Comparison of ENCODE assay signal across 20 cellular contexts in genomic region chr5:179919487-179920060, GRCh38.
"Had no signal": no experiment of that assay in that cellular context is flagged by ENCODE, and none has a peak within 500 bp of the region (broad histone marks: within the 10 kb centered on the region; RNA-seq: fewer than 3 reads in every experiment).

No MANE protein-coding gene starts in this region.

- H3K4me1 ChIP-seq: gastroesophageal sphincter, pancreas, sigmoid colon, vagina had no signal

- DNase-seq: activated CD4-positive, alpha-beta T cell treated with anti-CD3 and anti-CD28 coated beads, Interleukin-2, amount 50 U/mL, for 48 hours; activated naive CD4-positive, alpha-beta T cell treated with Interleukin-2 at 50 U/mL for 16 hours; activated T-cell treated with anti-CD3 and anti-CD28 coated beads, Interleukin-2, amount 50 U/mL, for 24 hours; aorta; brain microvascular endothelial cell; cortex of kidney; effector CD4-positive, alpha-beta T cell; mesendoderm; naive thymus-derived CD4-positive, alpha-beta T cell; pancreas; sigmoid colon; stimulated activated CD4-positive, alpha-beta T cell treated with anti-CD3 and anti-CD28 coated beads, Interleukin-4, amount 100 ng/mL, for 24 hours; substantia nigra; SW 1271; T-helper 2 cell; transverse colon had no signal

- H3K36me3 ChIP-seq: brain microvascular endothelial cell, gastroesophageal sphincter, pancreas, sigmoid colon, transverse colon, vagina had no signal

- H3K9me3 ChIP-seq: gastroesophageal sphincter, pancreas, sigmoid colon, transverse colon, vagina had no signal

- H3K27me3 ChIP-seq: brain microvascular endothelial cell, gastroesophageal sphincter, pancreas, transverse colon, vagina had no signal

- H3K4me3 ChIP-seq: gastroesophageal sphincter, pancreas, sigmoid colon, transverse colon, vagina had no signal

- H3K27ac ChIP-seq: brain microvascular endothelial cell, gastroesophageal sphincter, pancreas, sigmoid colon, transverse colon, vagina, VCaP had no signal

- ATAC-seq: gastroesophageal sphincter; naive thymus-derived CD4-positive, alpha-beta T cell; pancreas; stimulated activated effector memory CD8-positive, alpha-beta T cell treated with anti-CD3 and anti-CD28 coated beads, Interleukin-12 subunit alpha, Interleukin-12 subunit beta, amount 100 ng/mL, for 72 hours had no signal
